In the genomic region with DNA sequence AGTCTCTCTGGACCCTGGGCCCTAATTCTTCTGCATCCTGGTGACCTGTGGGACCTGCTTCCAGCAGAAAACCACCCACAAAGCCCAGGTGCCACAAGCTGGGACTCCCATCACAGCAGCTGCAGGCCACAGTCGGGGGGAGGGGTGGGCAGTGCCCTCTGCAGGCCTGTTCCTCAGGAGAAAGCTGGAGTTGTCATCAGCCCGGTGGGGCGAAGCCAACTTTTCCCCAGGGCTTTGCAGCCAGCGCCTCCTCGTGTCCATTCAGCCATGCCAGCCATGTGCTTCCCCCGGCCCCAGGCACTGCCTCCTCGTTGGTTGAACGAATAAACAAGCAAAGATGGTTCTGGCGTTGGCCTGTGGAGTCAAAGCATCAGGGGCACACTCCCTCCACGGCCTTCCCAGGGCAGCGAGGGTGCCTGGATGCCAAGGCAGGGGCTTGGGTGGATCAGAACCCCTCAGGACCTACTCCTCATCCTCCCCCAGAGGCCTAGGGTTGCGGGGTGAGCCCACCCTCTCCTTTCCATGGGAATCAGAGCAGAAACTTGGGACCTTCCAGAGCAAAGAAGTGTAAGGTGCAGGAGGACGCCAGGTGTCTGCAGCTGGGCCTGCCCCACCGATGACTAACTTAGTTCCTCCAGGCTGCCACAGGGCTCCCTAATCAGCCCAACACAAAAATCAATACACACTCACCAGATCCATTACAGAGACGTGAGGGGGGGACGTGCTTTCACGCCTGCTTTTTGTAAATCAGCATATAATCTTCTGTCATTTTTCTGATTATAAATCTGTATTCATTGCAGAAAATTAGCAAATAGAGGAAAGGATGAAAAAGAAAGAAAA, we compare ENCODE assay signal across 14 cellular contexts.
A peak's percentile ranks its signal among the peaks of the same experiment; 100 is the strongest.
DNase-seq lines count a peak whose midpoint lies in the region; ATAC-seq, FAIRE-seq and TF ChIP-seq lines count a peak whose summit lies in the region.
"Had no signal": no experiment of that assay in that cellular context is flagged by ENCODE, and none has a peak within 500 bp of the region (broad histone marks: within the 10 kb centered on the region; RNA-seq: fewer than 3 reads in every experiment).

No MANE protein-coding gene starts in this region.

- 2% methylated on average over 13 of the region's 17 CpGs for WGBS in GM12878 (ENCODE audit: insufficient coverage, insufficient replicate concordance, low lambda C conversion rate, missing lambda C conversion rate)

- no peaks in the 10 kb centered on the region for H3K36me3 ChIP-seq in BLaER1
- no peaks in the 10 kb centered on the region for H3K36me3 ChIP-seq in GM12878 (ENCODE audit: control insufficient read depth in 2 of 2, insufficient read depth in 2 of 2, low read length in 1 of 2)

- CTCF ChIA-PET in GM12878 (lab: Yijun Ruan, JAX), result no interaction called here
- CTCF ChIA-PET in activated CD8-positive, alpha-beta T cell treated with anti-CD3 and anti-CD28 coated beads for 36 hours (lab: Charles Lee), result no interaction called here

- RAD21 ChIA-PET in GM12878 (lab: Charles Lee; ENCODE audit: unreplicated experiment), result no interaction called here

- intact Hi-C loops in GM12878 (cut with micrococcal nuclease; ENCODE audit: unreplicated experiment), result no loop called here
- intact Hi-C loops in activated CD8-positive, alpha-beta T cell treated with anti-CD3 and anti-CD28 coated beads for 36 hours (cut with micrococcal nuclease), result no loop called here

- H4K20me1 ChIP-seq in BLaER1, result no peaks in the 10 kb centered on the region
- no peaks in the 10 kb centered on the region for H4K20me1 ChIP-seq in GM12878 (ENCODE audit: control insufficient read depth, insufficient read depth)

- no peak for TF ChIP-seq EP300 in GM12878 (IDR thresholded peaks at IDR 0.05; ENCODE audit: borderline replicate concordance in 1 of 2, control insufficient read depth in 1 of 2, low read depth in 2 of 2, low read length in 2 of 2)

- H3K9me3 ChIP-seq in BLaER1 (no peaks in the 10 kb centered on the region), GM12878 (replicated peaks; ENCODE audit: control insufficient read depth, insufficient read depth, low read length) (no peaks in the 10 kb centered on the region)

- H3K27me3 Mint-ChIP-seq in nephron progenitor cell (ENCODE audit: low read depth, poor library complexity), result peaks cover 23% of the 10 kb centered on the region
- peaks cover 1% of the 10 kb centered on the region for H3K27me3 Mint-ChIP-seq in activated CD8-positive, alpha-beta T cell treated with anti-CD3 and anti-CD28 coated beads for 36 hours

- TF ChIP-seq RAD21 in GM12878 (IDR thresholded peaks at IDR 0.05; ENCODE audit: insufficient read depth, low read depth, low read length), result no peak

- H3K4me2 ChIP-seq in BLaER1, result peak overlapping the region; percentile 79
- H3K4me2 ChIP-seq in GM12878 (ENCODE audit: control insufficient read depth, insufficient read depth), result no peak overlapping the region

- peaks cover 10% of the 10 kb centered on the region for H3K4me1 Mint-ChIP-seq in nephron progenitor cell
- H3K4me1 Mint-ChIP-seq in activated CD8-positive, alpha-beta T cell treated with anti-CD3 and anti-CD28 coated beads for 36 hours (ENCODE audit: low read depth), result no peaks in the 10 kb centered on the region
- H3K4me1 Mint-ChIP-seq: activated naive CD8-positive, alpha-beta T cell treated with anti-CD3 and anti-CD28 coated beads, Interleukin-2, amount 50 U/mL, for 24 hours had no signal

- H3K4me3 ChIP-seq in BLaER1, result 0 out of 2 replicates have a peak overlapping the region, but pooled peaks have one; percentile 7
- H3K4me3 ChIP-seq in GM12878, result no peak overlapping the region

- no peak for FAIRE-seq in GM12878 (lab: Jason Lieb, UNC)
- FAIRE-seq: TTC549 had no signal

- peaks cover 68% of the 10 kb centered on the region for H3K4me1 ChIP-seq in BLaER1
- no peaks in the 10 kb centered on the region for H3K4me1 ChIP-seq in GM12878 (ENCODE audit: control insufficient read depth, insufficient read depth, low read length)
- H3K4me1 ChIP-seq: parathyroid adenoma had no signal

- no peak for TF ChIP-seq POLR2A in GM12878 (IDR thresholded peaks at IDR 0.05; ENCODE audit: low read depth, low read length)

- H3K9ac ChIP-seq in BLaER1, result peak overlapping the region; percentile 59; the same call in 1 of the 2 replicates
- H3K9ac ChIP-seq in GM12878 (ENCODE audit: control insufficient read depth, insufficient read depth, low read length), result no peak overlapping the region
- H3K9ac ChIP-seq: parathyroid adenoma had no signal

- H3K27ac ChIP-seq in BLaER1 (peak overlapping the region; percentile 92), GM12878 (ENCODE audit: control insufficient read depth, insufficient read depth) (no peak overlapping the region)
- H3K27ac ChIP-seq: parathyroid adenoma had no signal

- ATAC-seq in GM12878 (no peak; the same call in 2 of the 3 replicates), HG03159 (IDR thresholded peaks at IDR 0.05; ENCODE audit: unreplicated experiment) (no peak)
- no peak for ATAC-seq in activated CD8-positive, alpha-beta T cell treated with anti-CD3 and anti-CD28 coated beads for 36 hours
- ATAC-seq: activated naive CD8-positive, alpha-beta T cell treated with anti-CD3 and anti-CD28 coated beads, Interleukin-2, amount 50 U/mL, for 24 hours had no signal

- in situ Hi-C loops in GM12878 (cut with MboI), result no loop called here

- H2AFZ ChIP-seq in GM12878 (ENCODE audit: control insufficient read depth, low read depth, low read length), result no peak overlapping the region
- H2AFZ ChIP-seq: parathyroid adenoma had no signal

- H3K9me3 Mint-ChIP-seq in nephron progenitor cell, result peaks cover 22% of the 10 kb centered on the region
- H3K9me3 Mint-ChIP-seq in activated CD8-positive, alpha-beta T cell treated with anti-CD3 and anti-CD28 coated beads for 36 hours, result peaks cover 2% of the 10 kb centered on the region
- H3K9me3 Mint-ChIP-seq: activated naive CD8-positive, alpha-beta T cell treated with anti-CD3 and anti-CD28 coated beads, Interleukin-2, amount 50 U/mL, for 24 hours had no signal

- BruUV-seq in GM12878 (replicated peaks; lab: Mats Ljungman, UMichigan), result no TSS peak

- H3K27ac Mint-ChIP-seq in nephron progenitor cell, result no peak overlapping the region
- no peak overlapping the region for H3K27ac Mint-ChIP-seq in activated CD8-positive, alpha-beta T cell treated with anti-CD3 and anti-CD28 coated beads for 36 hours
- H3K27ac Mint-ChIP-seq: activated naive CD8-positive, alpha-beta T cell treated with anti-CD3 and anti-CD28 coated beads, Interleukin-2, amount 50 U/mL, for 24 hours had no signal

- POLR2A ChIA-PET in GM12878 (lab: Charles Lee), result no interaction called here
- POLR2A ChIA-PET in activated CD8-positive, alpha-beta T cell treated with anti-CD3 and anti-CD28 coated beads for 36 hours (lab: Charles Lee), result interaction anchor here (0.7 kb wide), 1 partner anchor 8 kb away, joined by 3 read pairs; no protein-coding TSS in a partner anchor

- TF ChIP-seq CTCF in GM12878 (IDR thresholded peaks at IDR 0.05 in 2 of 3, conservative IDR thresholded peaks at IDR 0.05 in 1 of 3; ENCODE audit: control insufficient read depth in 2 of 3, extremely low read depth in 1 of 3, insufficient read depth in 1 of 3, low read depth in 3 of 3, low read length in 3 of 3) (peak in 2 of 3 experiments; percentile 4 to 18; a peak in 2 of 6 replicates), nephron progenitor cell (IDR thresholded peaks at IDR 0.05) (no peak)
- TF ChIP-seq CTCF in activated CD8-positive, alpha-beta T cell treated with anti-CD3 and anti-CD28 coated beads for 36 hours (IDR thresholded peaks at IDR 0.05), result no peak

- H3K27me3 ChIP-seq in BLaER1 (no peaks in the 10 kb centered on the region), GM12878 (replicated peaks in 1 of 2; ENCODE audit: control insufficient read depth in 2 of 2, insufficient read depth in 2 of 2, low read length in 1 of 2) (no peaks in the 10 kb centered on the region; a peak in 1 of 4 replicates)

- SMC1A ChIA-PET in GM12878 (lab: Charles Lee; ENCODE audit: uncharacterized antibody, unreplicated experiment), result no interaction called here

- no peak overlapping the region for H3K4me3 Mint-ChIP-seq in nephron progenitor cell
- no peak overlapping the region for H3K4me3 Mint-ChIP-seq in activated CD8-positive, alpha-beta T cell treated with anti-CD3 and anti-CD28 coated beads for 36 hours
- H3K4me3 Mint-ChIP-seq: activated naive CD8-positive, alpha-beta T cell treated with anti-CD3 and anti-CD28 coated beads, Interleukin-2, amount 50 U/mL, for 24 hours had no signal

- peak; percentile 63 for DNase-seq in H4 (ENCODE audit: low spot score)
- no peak for DNase-seq in GM12878 (ENCODE audit: low read depth, low spot score)
- DNase-seq in nephron progenitor cell, result peak; percentile 53
- DNase-seq in activated CD8-positive, alpha-beta T cell treated with anti-CD3 and anti-CD28 coated beads for 36 hours, result no peak
- no peak for DNase-seq in stimulated activated CD4-positive, alpha-beta T cell treated with anti-CD3 and anti-CD28 coated beads, Interleukin-4, amount 100 ng/mL, for 1 hour
- DNase-seq in NCI-H774 (lab: John Stamatoyannopoulos, UW), result no peak
- DNase-seq: activated naive CD8-positive, alpha-beta T cell treated with anti-CD3 and anti-CD28 coated beads, Interleukin-2, amount 50 U/mL, for 24 hours; erythroblast; NCI-H1105 treated with DMSO at 0.1 percent for 48 hours; SIG-M5 had no signal

- no peaks in the 10 kb centered on the region for H3K79me2 ChIP-seq in GM12878 (ENCODE audit: control insufficient read depth, insufficient read depth, low read length)
- H3K79me2 ChIP-seq: parathyroid adenoma had no signal

- peaks cover 5% of the 10 kb centered on the region for H3K36me3 Mint-ChIP-seq in nephron progenitor cell (ENCODE audit: low read depth)
- no peaks in the 10 kb centered on the region for H3K36me3 Mint-ChIP-seq in activated CD8-positive, alpha-beta T cell treated with anti-CD3 and anti-CD28 coated beads for 36 hours (ENCODE audit: low read depth)

TF ChIP-seq in GM12878, 131 proteins besides CTCF, POLR2A, EP300 and RAD21 (continues in another document):
- TF ChIP-seq SP1 (IDR thresholded peaks at IDR 0.05; ENCODE audit: low read depth, low read length) (no peak), ETV6 (conservative IDR thresholded peaks at IDR 0.05 in 1 of 2, IDR thresholded peaks at IDR 0.05 in 1 of 2; ENCODE audit: borderline replicate concordance in 1 of 2, low read depth in 1 of 2) (no peak), JUND (IDR thresholded peaks at IDR 0.05; ENCODE audit: low read depth, low read length) (no peak), EGR1 (IDR thresholded peaks at IDR 0.05; ENCODE audit: borderline replicate concordance in 1 of 2, low read depth in 2 of 2, low read length in 2 of 2) (no peak), EED (IDR thresholded peaks at IDR 0.05; ENCODE audit: low read depth) (no peak), FOXK2 (IDR thresholded peaks at IDR 0.05) (no peak), CREB1 (IDR thresholded peaks at IDR 0.05; ENCODE audit: low read depth) (no peak), LARP7 (IDR thresholded peaks at IDR 0.05) (no peak), SUPT20H (IDR thresholded peaks at IDR 0.05; ENCODE audit: borderline replicate concordance, control insufficient read depth, low read depth, low read length) (no peak), BCL11A (IDR thresholded peaks at IDR 0.05; ENCODE audit: low read depth, low read length) (no peak), ASH2L (IDR thresholded peaks at IDR 0.05; ENCODE audit: borderline replicate concordance, low read depth) (no peak), EZH2 (IDR thresholded peaks at IDR 0.05; ENCODE audit: borderline replicate concordance, control insufficient read depth, low read depth, low read length) (no peak)

Comparison
In these comparisons a context has a peak if more than half of its experiments do, and no peak if none do; other contexts are left out.
1. DNase-seq: peak in H4 (single experiment) and nephron progenitor cell (single experiment); none in GM12878 (single experiment), activated CD8-positive, alpha-beta T cell treated with anti-CD3 and anti-CD28 coated beads for 36 hours (single experiment), stimulated activated CD4-positive, alpha-beta T cell treated with anti-CD3 and anti-CD28 coated beads, Interleukin-4, amount 100 ng/mL, for 1 hour (single experiment) and NCI-H774 (single experiment).
2. CTCF ChIP-seq: peak in GM12878 (2 of 3); none in nephron progenitor cell (single experiment) and activated CD8-positive, alpha-beta T cell treated with anti-CD3 and anti-CD28 coated beads for 36 hours (single experiment).